9 cellular contexts compared by ENCODE assay signal in genomic region chr11:111944139-111944538, GRCh38. TPM values are rescaled to one million over a fixed set of nuclear protein-coding genes. Genes with fewer than 3 reads are reported as not detected.
DNase-seq lines count a peak whose midpoint lies in the region; TF ChIP-seq lines count a peak whose summit lies in the region.
"Had no signal": no experiment of that assay in that cellular context is flagged by ENCODE, and none has a peak within 500 bp of the region (broad histone marks: within the 10 kb centered on the region; RNA-seq: fewer than 3 reads in every experiment).

No MANE protein-coding gene starts in this region.

- no peak overlapping the region for H4K12ac ChIP-seq in trophoblast cell (ENCODE audit: low read depth, low read length)

- H3K27ac ChIP-seq in RWPE1 (peak overlapping the region; percentile 94), trophoblast cell (ENCODE audit: low read depth, low read length) (no peak overlapping the region)

- TF ChIP-seq CTCF in RWPE1 (conservative IDR thresholded peaks at IDR 0.05; ENCODE audit: low read depth), result no peak
- no peak for TF ChIP-seq CTCF in endothelial cell (IDR thresholded peaks at IDR 0.05; ENCODE audit: unreplicated experiment)

- H3K4me3 ChIP-seq in trophoblast cell (ENCODE audit: low read depth, low read length), result no peak overlapping the region

- POLR2A ChIA-PET in RWPE1 (lab: Yijun Ruan, JAX; ENCODE audit: low non-redundant PET), result no interaction called here

- H3K4ac ChIP-seq in trophoblast cell (ENCODE audit: low read depth, low read length), result no peak overlapping the region

- no peak overlapping the region for H2BK5ac ChIP-seq in trophoblast cell (ENCODE audit: low read depth, low read length, poor library complexity)

- H3K27ac Mint-ChIP-seq in endothelial cell (ENCODE audit: unreplicated experiment), result peak overlapping the region; percentile 94

- H3K18ac ChIP-seq in trophoblast cell (ENCODE audit: low read length), result no peak overlapping the region

- no peak overlapping the region for H2AFZ ChIP-seq in trophoblast cell (ENCODE audit: insufficient read depth, low read length, poor library complexity)

- H2AK5ac ChIP-seq in trophoblast cell (ENCODE audit: low read length), result no peak overlapping the region

- peaks cover 0 to 2% of the 10 kb centered on the region in 2 experiments for H3K4me1 ChIP-seq in trophoblast cell (ENCODE audit: control insufficient read depth in 1 of 2, insufficient read depth in 2 of 2, low read length in 2 of 2)

- no peak overlapping the region for H3K23ac ChIP-seq in trophoblast cell (ENCODE audit: low read length)

- CTCF ChIA-PET in RWPE1 (lab: Yijun Ruan, JAX), result no interaction called here

- H2BK12ac ChIP-seq in trophoblast cell (ENCODE audit: low read length), result no peak overlapping the region

- H3K36me3 ChIP-seq in trophoblast cell (ENCODE audit: control insufficient read depth in 1 of 2, insufficient read depth in 2 of 2, low read length in 2 of 2), result no peaks in the 10 kb centered on the region

- H2BK120ac ChIP-seq in trophoblast cell (ENCODE audit: insufficient read depth, low read length, poor library complexity), result no peak overlapping the region

- no peak overlapping the region for H3K4me2 ChIP-seq in trophoblast cell (ENCODE audit: low read length)

- no peak overlapping the region for H3K14ac ChIP-seq in trophoblast cell (ENCODE audit: low read length)

- no peaks in the 10 kb centered on the region for H3K9me3 Mint-ChIP-seq in endothelial cell (ENCODE audit: unreplicated experiment)

- H3K27me3 ChIP-seq in trophoblast cell (ENCODE audit: insufficient read depth, low read length), result no peaks in the 10 kb centered on the region

- H3K79me2 ChIP-seq in trophoblast cell (ENCODE audit: control insufficient read depth, insufficient read depth, low read length, poor library complexity), result no peaks in the 10 kb centered on the region

- peaks cover 27% of the 10 kb centered on the region for H3K4me1 Mint-ChIP-seq in endothelial cell (ENCODE audit: unreplicated experiment)

- H3K79me1 ChIP-seq in trophoblast cell (ENCODE audit: low read length), result no peaks in the 10 kb centered on the region

- no peak overlapping the region for H4K8ac ChIP-seq in trophoblast cell (ENCODE audit: low read depth, low read length)

- H3K9me3 ChIP-seq in trophoblast cell (ENCODE audit: insufficient read depth, low read depth, low read length), result no peaks in the 10 kb centered on the region

- H3K27me3 Mint-ChIP-seq in endothelial cell (ENCODE audit: unreplicated experiment), result peaks cover 1% of the 10 kb centered on the region

- no peak overlapping the region for H3K9ac ChIP-seq in trophoblast cell (ENCODE audit: low read length)

- H3K36me3 Mint-ChIP-seq in endothelial cell (ENCODE audit: low read depth, unreplicated experiment), result no peaks in the 10 kb centered on the region

- no peak overlapping the region for H3K4me3 Mint-ChIP-seq in endothelial cell (ENCODE audit: unreplicated experiment)

- H4K91ac ChIP-seq in trophoblast cell (ENCODE audit: low read depth, low read length), result no peak overlapping the region

- WGBS in trophoblast cell (ENCODE audit: extremely low coverage, insufficient coverage, insufficient read length), result no CpG with 5 or more reads among the region's 3 CpGs

- DNase-seq in Daoy (ENCODE audit: low read depth) (peak; percentile 45), RWPE1 (ENCODE audit: low spot score) (no peak), endothelial cell (ENCODE audit: low spot score) (peak; percentile 23), trophoblast cell (peak; percentile 40 to 68), NOMO-1 treated with dmso at 0.1 percent for 144 hours (lab: John Stamatoyannopoulos, UW; ENCODE audit: unreplicated experiment) (no peak), nucleus accumbens (lab: John Stamatoyannopoulos, UW) (no peak)
- DNase-seq in stimulated activated naive CD4-positive, alpha-beta T cell treated with Interleukin-2 at 50 U/mL for 16 hours (lab: John Stamatoyannopoulos, UW), result no peak
- DNase-seq in stimulated activated CD4-positive, alpha-beta T cell treated with anti-CD3 and anti-CD28 coated beads, Interleukin-12 subunit alpha, Interleukin-12 subunit beta, amount 100 ng/mL, for 4 hours, result no peak

RNA-seq across cellular contexts. Expression of gene DIXDC1, which starts 7.0 kb away (rescaled TPM):
- 7.1 and 9.0 TPM in 2 replicates for total RNA-seq in Daoy (2014; rRNA removed; shearing (Covaris generic))
- 6.2 TPM for total RNA-seq in endothelial cell (ENCODE audit: unreplicated experiment)
- 3.0 and 3.1 TPM in 2 replicates for polyA plus RNA-seq in trophoblast cell (2013)

RNA-seq across cellular contexts. Expression of gene C11orf52, which starts 25.4 kb away (rescaled TPM):
- not detected in 2 replicates for total RNA-seq in Daoy (2014; rRNA removed; shearing (Covaris generic))
- 2.8 TPM for total RNA-seq in endothelial cell (ENCODE audit: unreplicated experiment)
- polyA plus RNA-seq in trophoblast cell (2013), result 7.1 and 7.4 TPM in 2 replicates

RNA-seq across cellular contexts. Expression of gene HSPB2, which starts 31.6 kb away (rescaled TPM):
- total RNA-seq in Daoy (2014; rRNA removed; shearing (Covaris generic)), result not detected in 2 replicates
- total RNA-seq in endothelial cell (ENCODE audit: unreplicated experiment), result not detected
- polyA plus RNA-seq in trophoblast cell (2013), result 0.05 TPM in 1 of 2 replicates, not detected in the other
- total RNA-seq: NCI-H460 had no signal

RNA-seq across cellular contexts. Expression of gene CRYAB, which starts 32.6 kb away (rescaled TPM):
- total RNA-seq in Daoy (2014; rRNA removed; shearing (Covaris generic)), result not detected in 2 replicates
- total RNA-seq in endothelial cell (ENCODE audit: unreplicated experiment), result not detected
- polyA plus RNA-seq in trophoblast cell (2013), result 13.0 and 16.7 TPM in 2 replicates

Comparison
In these comparisons a context has a peak if more than half of its experiments do, and no peak if none do; other contexts are left out.
1. DNase-seq: peak in Daoy (single experiment), endothelial cell (single experiment) and trophoblast cell (2 of 2); none in RWPE1 (single experiment), NOMO-1 treated with dmso at 0.1 percent for 144 hours (single experiment), nucleus accumbens (0 of 56), stimulated activated naive CD4-positive, alpha-beta T cell treated with Interleukin-2 at 50 U/mL for 16 hours (single experiment) and stimulated activated CD4-positive, alpha-beta T cell treated with anti-CD3 and anti-CD28 coated beads, Interleukin-12 subunit alpha, Interleukin-12 subunit beta, amount 100 ng/mL, for 4 hours (single experiment).